In genomic region chr13:26979334-26979733, GRCh38 we compare ENCODE assay signal across 23 cellular contexts.
DNase-seq lines count a peak whose midpoint lies in the region; TF ChIP-seq lines count a peak whose summit lies in the region.
"Had no signal": no experiment of that assay in that cellular context is flagged by ENCODE, and none has a peak within 500 bp of the region (broad histone marks: within the 10 kb centered on the region; RNA-seq: fewer than 3 reads in every experiment).

No MANE protein-coding gene starts in this region.

- H4K20me1 ChIP-seq in BLaER1 treated with 17β-estradiol and CSF1 and Interleukin-3, amounts not matched to agents 10 nM and 100 nM = no peaks in the 10 kb centered on the region
- H4K20me1 ChIP-seq in hepatocyte (ENCODE audit: insufficient read depth, poor library complexity, severe bottlenecking) = no peaks in the 10 kb centered on the region

- no peak for TF ChIP-seq POLR2A in spleen (IDR thresholded peaks at IDR 0.05)

- H2AFZ ChIP-seq in hepatocyte = no peak overlapping the region
- H2AFZ ChIP-seq: PC-9 had no signal

- DNase-seq in MV-4-11 (lab: John Stamatoyannopoulos, UW) (peak; percentile 9), hepatocyte (ENCODE audit: low spot score) (no peak), spleen (peak; percentile 62), AML-193 (lab: John Stamatoyannopoulos, UW) (no peak), AG08395 (ENCODE audit: low spot score) (no peak), NCI-H510A (lab: John Stamatoyannopoulos, UW) (no peak)
- DNase-seq: CD8-positive, alpha-beta T cell; DMS 273 treated with DMSO at 0.1 percent for 48 hours; DMS79; EL; GDM1; NCI-H1105 treated with DMSO at 0.1 percent for 48 hours; NCI-H2029; NCI-H446; NCI-H526; PC-9; Right ventricle myocardium superior; RPMI8226 had no signal

- peak overlapping the region in 2 of 11 experiments; percentile 53 to 54; a peak in 4 of 22 replicates for H3K27ac ChIP-seq in BLaER1 treated with 17β-estradiol and CSF1 and Interleukin-3, amounts not matched to agents 10 nM and 100 nM
- peak overlapping the region; percentile 81 for H3K27ac ChIP-seq in hepatocyte
- no peak overlapping the region for H3K27ac ChIP-seq in spleen
- H3K27ac ChIP-seq: C4-2B, KMS-11, PC-9, SJSA1 had no signal

- H3K9ac ChIP-seq in BLaER1 treated with 17β-estradiol and CSF1 and Interleukin-3, amounts not matched to agents 10 nM and 100 nM = no peak overlapping the region
- H3K9ac ChIP-seq: KMS-11 had no signal

- no peaks in the 10 kb centered on the region for H3K36me3 ChIP-seq in BLaER1 treated with 17β-estradiol and CSF1 and Interleukin-3, amounts not matched to agents 10 nM and 100 nM
- H3K36me3 ChIP-seq in hepatocyte (replicated peaks; ENCODE audit: insufficient read depth, low read depth) = no peaks in the 10 kb centered on the region
- no peaks in the 10 kb centered on the region for H3K36me3 ChIP-seq in spleen
- H3K36me3 ChIP-seq: SJSA1 had no signal

- H3K9me3 ChIP-seq in BLaER1 treated with 17β-estradiol and CSF1 and Interleukin-3, amounts not matched to agents 10 nM and 100 nM (replicated peaks in 1 of 11) = no peaks in the 10 kb centered on the region
- no peaks in the 10 kb centered on the region for H3K9me3 ChIP-seq in hepatocyte (ENCODE audit: low read depth)
- no peaks in the 10 kb centered on the region for H3K9me3 ChIP-seq in spleen
- H3K9me3 ChIP-seq: SJSA1 had no signal

- WGBS in hepatocyte (ENCODE audit: low lambda C conversion rate, missing lambda C conversion rate) = 92% methylated on average over 8 of the region's 8 CpGs
- WGBS in spleen, 5 donors = 73 to 89% (median 82%) methylated on average over 4 to 8 of the region's 8 CpGs

- H3K27me3 ChIP-seq in BLaER1 treated with 17β-estradiol and CSF1 and Interleukin-3, amounts not matched to agents 10 nM and 100 nM = no peaks in the 10 kb centered on the region
- H3K27me3 ChIP-seq in hepatocyte (no peaks in the 10 kb centered on the region), spleen (replicated peaks in 1 of 7) (peaks cover 0 to 10% (median 0%) of the 10 kb centered on the region in 7 donors)
- H3K27me3 ChIP-seq: SJSA1 had no signal

- H3K9me2 ChIP-seq in hepatocyte (replicated peaks; ENCODE audit: insufficient read depth) = no peaks in the 10 kb centered on the region

- H3K4me3 ChIP-seq in BLaER1 treated with 17β-estradiol and CSF1 and Interleukin-3, amounts not matched to agents 10 nM and 100 nM = no peak overlapping the region
- H3K4me3 ChIP-seq in hepatocyte (no peak overlapping the region), spleen (no peak overlapping the region)
- H3K4me3 ChIP-seq: GM12878, PC-9, SJSA1 had no signal

- intact Hi-C loops in spleen (cut with DNase I; ENCODE audit: low total_unique reads) = no loop called here

- TF ChIP-seq CTCF in hepatocyte (IDR thresholded peaks at IDR 0.05; ENCODE audit: poor library complexity) = no peak
- no peak for TF ChIP-seq CTCF in spleen (IDR thresholded peaks at IDR 0.05 in 8 of 11, conservative IDR thresholded peaks at IDR 0.05 in 3 of 11)

- H3K4me1 ChIP-seq in BLaER1 treated with 17β-estradiol and CSF1 and Interleukin-3, amounts not matched to agents 10 nM and 100 nM = peaks cover 9 to 73% (median 21%) of the 10 kb centered on the region in 10 experiments; a peak in 18 of 20 replicates
- H3K4me1 ChIP-seq in hepatocyte (ENCODE audit: insufficient read depth) (peaks cover 54% of the 10 kb centered on the region), spleen (peaks cover 0 to 11% (median 0%) of the 10 kb centered on the region in 6 donors)

- peak overlapping the region in 6 of 11 experiments; percentile 10 to 55 (median 28); a peak in 8 of 22 replicates for H3K4me2 ChIP-seq in BLaER1 treated with 17β-estradiol and CSF1 and Interleukin-3, amounts not matched to agents 10 nM and 100 nM
- no peak overlapping the region for H3K4me2 ChIP-seq in hepatocyte
- H3K4me2 ChIP-seq: KMS-11, PC-9 had no signal

- H3K79me2 ChIP-seq in hepatocyte = no peaks in the 10 kb centered on the region

Comparison
In these comparisons a context has a peak if more than half of its experiments do, and no peak if none do; other contexts are left out.
1. DNase-seq: peak in MV-4-11 (single experiment) and spleen (single experiment); none in hepatocyte (single experiment), AML-193 (0 of 2), AG08395 (single experiment) and NCI-H510A (single experiment).